ENCODE assay signal across 1 cellular context in the genomic region with DNA sequence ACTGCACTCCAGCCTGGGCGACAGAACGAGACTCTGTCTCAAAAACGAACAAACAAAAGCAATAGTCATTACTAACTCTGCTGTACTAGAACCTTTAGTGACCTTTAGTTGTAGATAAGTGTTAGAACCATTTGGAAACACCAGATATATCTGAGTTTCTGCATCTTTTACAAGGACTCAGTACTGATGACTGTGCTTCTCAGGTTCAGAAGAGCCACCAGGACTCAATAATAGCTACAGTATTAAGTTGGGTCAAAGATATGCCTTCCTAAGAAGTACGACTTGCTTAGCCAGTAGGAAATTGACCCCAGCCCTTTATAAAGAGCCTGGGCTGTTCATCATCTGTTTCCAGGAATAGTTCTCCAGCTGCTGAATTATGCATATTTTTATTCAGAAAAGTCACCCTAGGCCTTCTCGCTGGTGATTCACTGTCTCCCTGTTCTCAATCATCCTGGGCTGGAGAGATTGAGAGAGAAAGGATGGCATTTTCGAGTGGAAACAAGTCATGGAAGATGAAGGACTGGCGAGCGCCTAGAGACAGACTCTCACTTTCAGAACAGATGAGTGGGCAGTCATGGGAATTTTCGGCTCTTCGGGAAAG.
A peak's percentile ranks its signal among the peaks of the same experiment; 100 is the strongest.
TF ChIP-seq lines count a peak whose summit lies in the region.

No MANE protein-coding gene starts in this region.

TF ChIP-seq in SK-N-SH, 30 proteins besides CTCF, POLR2A, EP300 and RAD21 (continued from another document):
- TF ChIP-seq, protein P1, sequence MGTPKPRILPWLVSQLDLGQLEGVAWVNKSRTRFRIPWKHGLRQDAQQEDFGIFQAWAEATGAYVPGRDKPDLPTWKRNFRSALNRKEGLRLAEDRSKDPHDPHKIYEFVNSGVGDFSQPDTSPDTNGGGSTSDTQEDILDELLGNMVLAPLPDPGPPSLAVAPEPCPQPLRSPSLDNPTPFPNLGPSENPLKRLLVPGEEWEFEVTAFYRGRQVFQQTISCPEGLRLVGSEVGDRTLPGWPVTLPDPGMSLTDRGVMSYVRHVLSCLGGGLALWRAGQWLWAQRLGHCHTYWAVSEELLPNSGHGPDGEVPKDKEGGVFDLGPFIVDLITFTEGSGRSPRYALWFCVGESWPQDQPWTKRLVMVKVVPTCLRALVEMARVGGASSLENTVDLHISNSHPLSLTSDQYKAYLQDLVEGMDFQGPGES (IDR thresholded peaks at IDR 0.05; ENCODE audit: low read depth, low read length), result no peak
- TF ChIP-seq, protein P2, sequence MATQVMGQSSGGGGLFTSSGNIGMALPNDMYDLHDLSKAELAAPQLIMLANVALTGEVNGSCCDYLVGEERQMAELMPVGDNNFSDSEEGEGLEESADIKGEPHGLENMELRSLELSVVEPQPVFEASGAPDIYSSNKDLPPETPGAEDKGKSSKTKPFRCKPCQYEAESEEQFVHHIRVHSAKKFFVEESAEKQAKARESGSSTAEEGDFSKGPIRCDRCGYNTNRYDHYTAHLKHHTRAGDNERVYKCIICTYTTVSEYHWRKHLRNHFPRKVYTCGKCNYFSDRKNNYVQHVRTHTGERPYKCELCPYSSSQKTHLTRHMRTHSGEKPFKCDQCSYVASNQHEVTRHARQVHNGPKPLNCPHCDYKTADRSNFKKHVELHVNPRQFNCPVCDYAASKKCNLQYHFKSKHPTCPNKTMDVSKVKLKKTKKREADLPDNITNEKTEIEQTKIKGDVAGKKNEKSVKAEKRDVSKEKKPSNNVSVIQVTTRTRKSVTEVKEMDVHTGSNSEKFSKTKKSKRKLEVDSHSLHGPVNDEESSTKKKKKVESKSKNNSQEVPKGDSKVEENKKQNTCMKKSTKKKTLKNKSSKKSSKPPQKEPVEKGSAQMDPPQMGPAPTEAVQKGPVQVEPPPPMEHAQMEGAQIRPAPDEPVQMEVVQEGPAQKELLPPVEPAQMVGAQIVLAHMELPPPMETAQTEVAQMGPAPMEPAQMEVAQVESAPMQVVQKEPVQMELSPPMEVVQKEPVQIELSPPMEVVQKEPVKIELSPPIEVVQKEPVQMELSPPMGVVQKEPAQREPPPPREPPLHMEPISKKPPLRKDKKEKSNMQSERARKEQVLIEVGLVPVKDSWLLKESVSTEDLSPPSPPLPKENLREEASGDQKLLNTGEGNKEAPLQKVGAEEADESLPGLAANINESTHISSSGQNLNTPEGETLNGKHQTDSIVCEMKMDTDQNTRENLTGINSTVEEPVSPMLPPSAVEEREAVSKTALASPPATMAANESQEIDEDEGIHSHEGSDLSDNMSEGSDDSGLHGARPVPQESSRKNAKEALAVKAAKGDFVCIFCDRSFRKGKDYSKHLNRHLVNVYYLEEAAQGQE (IDR thresholded peaks at IDR 0.05; ENCODE audit: low read depth, low read length), result no peak
- TF ChIP-seq FOXJ3 (CRISPR knock-in tag; IDR thresholded peaks at IDR 0.05) (no peak), NFIC (IDR thresholded peaks at IDR 0.05; ENCODE audit: borderline replicate concordance) (no peak), MXI1 (IDR thresholded peaks at IDR 0.05; ENCODE audit: low read depth, low read length) (no peak), TEAD4 (IDR thresholded peaks at IDR 0.05; ENCODE audit: borderline replicate concordance, insufficient read depth) (peak; percentile 41; the same call in 1 of the 2 replicates), EZH2phosphoT487 (IDR thresholded peaks at IDR 0.05; ENCODE audit: borderline replicate concordance, low read depth) (no peak), TAF1 (IDR thresholded peaks at IDR 0.05; ENCODE audit: borderline replicate concordance, low read depth, low read length) (no peak), SIN3A (IDR thresholded peaks at IDR 0.05; ENCODE audit: borderline replicate concordance, low read depth, low read length) (no peak), RCOR1 (IDR thresholded peaks at IDR 0.05; ENCODE audit: low read length) (no peak), RFX5 (IDR thresholded peaks at IDR 0.05; ENCODE audit: low read length) (peak; percentile 95), JUND (IDR thresholded peaks at IDR 0.05) (peak; percentile 74)
- TF ChIP-seq, protein P3, sequence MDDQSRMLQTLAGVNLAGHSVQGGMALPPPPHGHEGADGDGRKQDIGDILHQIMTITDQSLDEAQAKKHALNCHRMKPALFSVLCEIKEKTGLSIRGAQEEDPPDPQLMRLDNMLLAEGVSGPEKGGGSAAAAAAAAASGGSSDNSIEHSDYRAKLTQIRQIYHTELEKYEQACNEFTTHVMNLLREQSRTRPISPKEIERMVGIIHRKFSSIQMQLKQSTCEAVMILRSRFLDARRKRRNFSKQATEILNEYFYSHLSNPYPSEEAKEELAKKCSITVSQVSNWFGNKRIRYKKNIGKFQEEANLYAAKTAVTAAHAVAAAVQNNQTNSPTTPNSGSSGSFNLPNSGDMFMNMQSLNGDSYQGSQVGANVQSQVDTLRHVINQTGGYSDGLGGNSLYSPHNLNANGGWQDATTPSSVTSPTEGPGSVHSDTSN (IDR thresholded peaks at IDR 0.05), result peak; percentile 92
- TF ChIP-seq, protein P4, sequence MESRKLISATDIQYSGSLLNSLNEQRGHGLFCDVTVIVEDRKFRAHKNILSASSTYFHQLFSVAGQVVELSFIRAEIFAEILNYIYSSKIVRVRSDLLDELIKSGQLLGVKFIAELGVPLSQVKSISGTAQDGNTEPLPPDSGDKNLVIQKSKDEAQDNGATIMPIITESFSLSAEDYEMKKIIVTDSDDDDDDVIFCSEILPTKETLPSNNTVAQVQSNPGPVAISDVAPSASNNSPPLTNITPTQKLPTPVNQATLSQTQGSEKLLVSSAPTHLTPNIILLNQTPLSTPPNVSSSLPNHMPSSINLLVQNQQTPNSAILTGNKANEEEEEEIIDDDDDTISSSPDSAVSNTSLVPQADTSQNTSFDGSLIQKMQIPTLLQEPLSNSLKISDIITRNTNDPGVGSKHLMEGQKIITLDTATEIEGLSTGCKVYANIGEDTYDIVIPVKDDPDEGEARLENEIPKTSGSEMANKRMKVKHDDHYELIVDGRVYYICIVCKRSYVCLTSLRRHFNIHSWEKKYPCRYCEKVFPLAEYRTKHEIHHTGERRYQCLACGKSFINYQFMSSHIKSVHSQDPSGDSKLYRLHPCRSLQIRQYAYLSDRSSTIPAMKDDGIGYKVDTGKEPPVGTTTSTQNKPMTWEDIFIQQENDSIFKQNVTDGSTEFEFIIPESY (IDR thresholded peaks at IDR 0.05; ENCODE audit: borderline replicate concordance, low read depth), result no peak
- TF ChIP-seq, protein P5, sequence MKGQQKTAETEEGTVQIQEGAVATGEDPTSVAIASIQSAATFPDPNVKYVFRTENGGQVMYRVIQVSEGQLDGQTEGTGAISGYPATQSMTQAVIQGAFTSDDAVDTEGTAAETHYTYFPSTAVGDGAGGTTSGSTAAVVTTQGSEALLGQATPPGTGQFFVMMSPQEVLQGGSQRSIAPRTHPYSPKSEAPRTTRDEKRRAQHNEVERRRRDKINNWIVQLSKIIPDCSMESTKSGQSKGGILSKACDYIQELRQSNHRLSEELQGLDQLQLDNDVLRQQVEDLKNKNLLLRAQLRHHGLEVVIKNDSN (IDR thresholded peaks at IDR 0.05; ENCODE audit: borderline replicate concordance, low read depth), result no peak
